10 cellular contexts compared by ENCODE assay signal in the genomic region with DNA sequence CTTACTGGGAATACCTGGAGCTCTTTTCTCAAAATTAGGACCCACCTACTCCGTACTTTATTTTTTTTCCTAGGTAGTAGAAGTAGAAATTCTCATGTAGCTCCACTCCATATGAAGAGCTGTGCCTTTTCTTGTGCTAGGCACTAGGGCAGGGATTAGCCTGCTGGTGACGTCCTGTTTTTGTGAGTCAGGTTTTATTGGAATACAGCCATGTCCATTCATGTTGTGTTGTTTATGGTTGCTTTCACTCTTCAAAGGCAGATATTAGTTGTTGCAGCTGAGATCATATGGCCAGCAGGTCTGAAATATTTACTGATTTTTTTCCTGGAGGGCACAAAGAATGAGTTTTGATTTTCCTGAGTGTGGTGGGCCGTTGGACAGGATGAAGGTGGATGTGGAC. TPM values are rescaled to one million over a fixed set of nuclear protein-coding genes. Genes with fewer than 3 reads are reported as not detected.
DNase-seq lines count a peak whose midpoint lies in the region; ATAC-seq and TF ChIP-seq lines count a peak whose summit lies in the region.
"Had no signal": no experiment of that assay in that cellular context is flagged by ENCODE, and none has a peak within 500 bp of the region (broad histone marks: within the 10 kb centered on the region; RNA-seq: fewer than 3 reads in every experiment).

No MANE protein-coding gene starts in this region.

- no peaks in the 10 kb centered on the region for H3K36me3 ChIP-seq in mucosa of descending colon (ENCODE audit: low read depth)

- H3K4me3 ChIP-seq in choroid plexus epithelial cell (ENCODE audit: low read depth, low read length) = no peak overlapping the region
- no peak overlapping the region for H3K4me3 ChIP-seq in mucosa of descending colon

- TF ChIP-seq CTCF in choroid plexus epithelial cell (conservative IDR thresholded peaks at IDR 0.05; ENCODE audit: low read depth, low read length) = no peak
- no peak for TF ChIP-seq CTCF in mucosa of descending colon (IDR thresholded peaks at IDR 0.05)

- peaks cover 15% of the 10 kb centered on the region for H3K9me3 ChIP-seq in mucosa of descending colon

- intact Hi-C loops in mucosa of descending colon (cut with DNase I, micrococcal nuclease) = no loop called here

- peak; percentile 69 for DNase-seq in EH (ENCODE audit: low read depth)
- peak; percentile 75 for DNase-seq in LoVo (ENCODE audit: low spot score)
- DNase-seq in choroid plexus epithelial cell (ENCODE audit: low read depth) = peak; percentile 90
- peak in 1 of 3 donors; percentile 8 for DNase-seq in mucosa of descending colon
- no peak for DNase-seq in NCI-H524 (lab: John Stamatoyannopoulos, UW)
- no peak for DNase-seq in hepatic stellate cell (ENCODE audit: low spot score)
- no peak for DNase-seq in amygdala (lab: John Stamatoyannopoulos, UW)
- DNase-seq: activated naive CD4-positive, alpha-beta T cell treated with anti-CD3 and anti-CD28 coated beads, Interleukin-2, amount 10 ng/mL, durations not matched to agents 7 days and 5 days; H7 had no signal

- peaks cover 4% of the 10 kb centered on the region for H3K4me1 ChIP-seq in mucosa of descending colon (ENCODE audit: low read depth)

- peak; percentile 88 for ATAC-seq in mucosa of descending colon
- no peak for ATAC-seq in GM18861 (IDR thresholded peaks at IDR 0.05; ENCODE audit: unreplicated experiment)

RNA-seq across cellular contexts. Expression of gene XRN2, which starts 20.5 kb away (rescaled TPM):
- total RNA-seq in mucosa of descending colon = 10 to 100 TPM; 35.3 to 47.7 (median 43.2) TPM

Comparison
In these comparisons a context has a peak if more than half of its experiments do, and no peak if none do; other contexts are left out.
1. DNase-seq: peak in EH (single experiment), LoVo (single experiment) and choroid plexus epithelial cell (single experiment); none in NCI-H524 (0 of 2), hepatic stellate cell (single experiment) and amygdala (0 of 56).